In the genomic region with DNA sequence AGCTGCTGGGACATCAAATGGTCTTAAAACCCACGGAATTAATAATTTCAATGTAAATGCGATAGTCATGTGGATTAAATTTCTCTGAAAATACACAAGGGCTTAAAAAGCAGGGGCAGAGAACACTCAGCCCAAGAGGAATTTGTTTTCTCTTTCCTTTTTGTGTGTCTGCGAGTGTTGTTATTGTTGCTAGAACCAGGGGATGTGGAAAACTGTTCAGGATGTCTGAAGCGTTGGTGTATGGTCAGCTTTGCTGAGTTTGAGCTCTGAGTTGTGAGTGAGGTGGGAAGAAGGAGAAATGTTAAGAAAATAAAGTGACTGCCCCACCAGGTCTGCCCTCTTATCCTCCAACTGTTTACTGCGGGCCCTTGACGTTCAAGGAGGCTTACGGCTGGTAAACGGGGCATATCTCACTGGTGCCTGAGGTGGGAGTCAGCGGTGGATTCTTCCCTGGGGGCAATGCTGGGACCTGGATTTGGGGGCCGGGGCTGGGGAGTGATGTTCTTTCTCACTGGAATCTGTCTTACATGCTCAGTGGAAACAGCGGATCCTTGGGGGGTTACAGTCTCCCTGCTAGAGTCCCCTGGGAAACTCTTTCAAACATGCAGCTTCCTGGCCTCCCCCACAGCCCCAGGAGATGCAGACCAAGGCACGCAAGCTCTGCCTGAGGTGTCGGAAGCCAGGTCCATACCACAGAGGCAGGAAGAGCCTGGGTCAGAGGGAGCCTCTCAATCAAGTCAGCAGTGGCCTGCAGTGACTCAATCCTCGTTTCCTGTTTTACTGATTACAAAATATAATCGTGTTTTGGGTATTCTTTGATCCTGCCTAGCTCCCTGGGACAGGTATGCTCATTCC, we compare ENCODE assay signal across 10 cellular contexts. TPM values are rescaled to one million over a fixed set of nuclear protein-coding genes. Genes with fewer than 3 reads are reported as not detected.
DNase-seq lines count a peak whose midpoint lies in the region; ATAC-seq and TF ChIP-seq lines count a peak whose summit lies in the region.
"Had no signal": no experiment of that assay in that cellular context is flagged by ENCODE, and none has a peak within 500 bp of the region (broad histone marks: within the 10 kb centered on the region; RNA-seq: fewer than 3 reads in every experiment).

No MANE protein-coding gene starts in this region.

- H3K36me3 ChIP-seq in MG63: peaks cover 44% of the 10 kb centered on the region
- no peaks in the 10 kb centered on the region for H3K36me3 ChIP-seq in OCI-LY7 (ENCODE audit: insufficient read depth, low read length)
- H3K36me3 ChIP-seq: breast epithelium had no signal

- ATAC-seq in GM18861 (IDR thresholded peaks at IDR 0.05; ENCODE audit: unreplicated experiment) (peak; percentile 76), HG03460 (IDR thresholded peaks at IDR 0.05; ENCODE audit: unreplicated experiment) (peak; percentile 88)
- ATAC-seq: Panc1 had no signal

- intact Hi-C loops in activated T-helper 2 cell treated with anti-CD3 and anti-CD28 coated beads, Interferon-gamma antibody, Interleukin-2, Interleukin-4, amounts not matched to agents 10 μg/mL and 5 μg/mL and 100 μg/mL, durations not matched to agents 14 hours and 24 hours and 36 hours (cut with micrococcal nuclease): no loop called here
- intact Hi-C loops in OCI-LY7 (cut with micrococcal nuclease; ENCODE audit: unreplicated experiment): no loop called here

- DNase-seq in activated T-helper 2 cell treated with anti-CD3 and anti-CD28 coated beads, Interferon-gamma antibody, Interleukin-2, Interleukin-4, amounts not matched to agents 10 μg/mL and 5 μg/mL and 100 μg/mL, durations not matched to agents 14 hours and 24 hours and 36 hours (ENCODE audit: low spot score): peak; percentile 24
- DNase-seq in osteocyte (ENCODE audit: extremely low spot score, unreplicated experiment) (peak; percentile 80), NCI-H524 treated with DMSO at 0.1 percent for 48 hours (lab: John Stamatoyannopoulos, UW) (no peak), MG63 (no peak), NCI-H774 (lab: John Stamatoyannopoulos, UW) (no peak), OCI-LY7 (ENCODE audit: low spot score) (no peak)

- H3K4me1 ChIP-seq in OCI-LY7 (ENCODE audit: insufficient read depth, low read length, poor library complexity, severe bottlenecking): no peaks in the 10 kb centered on the region
- H3K4me1 ChIP-seq: breast epithelium had no signal

- H2AFZ ChIP-seq in OCI-LY7 (ENCODE audit: low read length): no peak overlapping the region

- no peaks in the 10 kb centered on the region for H4K20me1 ChIP-seq in OCI-LY7 (ENCODE audit: insufficient read depth, low read length)

- no peak overlapping the region for H3K27ac ChIP-seq in OCI-LY7 (ENCODE audit: low read depth, low read length, poor library complexity, severe bottlenecking)

- H3K27ac Mint-ChIP-seq in activated T-helper 2 cell treated with anti-CD3 and anti-CD28 coated beads, Interferon-gamma antibody, Interleukin-2, Interleukin-4, amounts not matched to agents 10 μg/mL and 5 μg/mL and 100 μg/mL, durations not matched to agents 14 hours and 24 hours and 36 hours: peak overlapping the region; percentile 47
- H3K27ac Mint-ChIP-seq in osteocyte (ENCODE audit: unreplicated experiment): no peak overlapping the region

- no peak overlapping the region for H3K4me3 ChIP-seq in MG63
- no peak overlapping the region for H3K4me3 ChIP-seq in OCI-LY7 (ENCODE audit: low read depth, low read length, poor library complexity, severe bottlenecking)
- H3K4me3 ChIP-seq: breast epithelium had no signal

- peaks cover 12% of the 10 kb centered on the region for H3K27me3 Mint-ChIP-seq in activated T-helper 2 cell treated with anti-CD3 and anti-CD28 coated beads, Interferon-gamma antibody, Interleukin-2, Interleukin-4, amounts not matched to agents 10 μg/mL and 5 μg/mL and 100 μg/mL, durations not matched to agents 14 hours and 24 hours and 36 hours (ENCODE audit: low read depth)
- no peaks in the 10 kb centered on the region for H3K27me3 Mint-ChIP-seq in osteocyte (ENCODE audit: unreplicated experiment)

- H3K27me3 ChIP-seq in MG63: no peaks in the 10 kb centered on the region

- H3K9me3 ChIP-seq in MG63: peaks cover 13% of the 10 kb centered on the region
- no peaks in the 10 kb centered on the region for H3K9me3 ChIP-seq in OCI-LY7 (ENCODE audit: low read length)

- H3K4me2 ChIP-seq in OCI-LY7 (ENCODE audit: low read length): no peak overlapping the region

- no TSS peak for BruUV-seq in OCI-LY7 (replicated peaks; lab: Mats Ljungman, UMichigan)

- H3K36me3 Mint-ChIP-seq in activated T-helper 2 cell treated with anti-CD3 and anti-CD28 coated beads, Interferon-gamma antibody, Interleukin-2, Interleukin-4, amounts not matched to agents 10 μg/mL and 5 μg/mL and 100 μg/mL, durations not matched to agents 14 hours and 24 hours and 36 hours (ENCODE audit: low read depth): peaks cover 7% of the 10 kb centered on the region
- peaks cover 52% of the 10 kb centered on the region for H3K36me3 Mint-ChIP-seq in osteocyte (ENCODE audit: unreplicated experiment)

- no peak for TF ChIP-seq CTCF in osteocyte (IDR thresholded peaks at IDR 0.05)
- TF ChIP-seq CTCF in OCI-LY7 (conservative IDR thresholded peaks at IDR 0.05; ENCODE audit: low read length): no peak

- peaks cover 34% of the 10 kb centered on the region for H3K4me1 Mint-ChIP-seq in activated T-helper 2 cell treated with anti-CD3 and anti-CD28 coated beads, Interferon-gamma antibody, Interleukin-2, Interleukin-4, amounts not matched to agents 10 μg/mL and 5 μg/mL and 100 μg/mL, durations not matched to agents 14 hours and 24 hours and 36 hours (ENCODE audit: low read depth)
- H3K4me1 Mint-ChIP-seq in osteocyte (ENCODE audit: unreplicated experiment): peaks cover 35% of the 10 kb centered on the region

- no peak overlapping the region for H3K4me3 Mint-ChIP-seq in activated T-helper 2 cell treated with anti-CD3 and anti-CD28 coated beads, Interferon-gamma antibody, Interleukin-2, Interleukin-4, amounts not matched to agents 10 μg/mL and 5 μg/mL and 100 μg/mL, durations not matched to agents 14 hours and 24 hours and 36 hours (ENCODE audit: low read depth)
- peak overlapping the region; percentile 2 for H3K4me3 Mint-ChIP-seq in osteocyte (ENCODE audit: unreplicated experiment)

- no peaks in the 10 kb centered on the region for H3K79me2 ChIP-seq in OCI-LY7 (ENCODE audit: insufficient read depth, low read depth, low read length)

- no peaks in the 10 kb centered on the region for H3K9me2 ChIP-seq in OCI-LY7 (ENCODE audit: insufficient read depth, low read length)

- POLR2A ChIA-PET in OCI-LY7 (lab: Charles Lee): no interaction called here

- peaks cover 7% of the 10 kb centered on the region for H3K9me3 Mint-ChIP-seq in activated T-helper 2 cell treated with anti-CD3 and anti-CD28 coated beads, Interferon-gamma antibody, Interleukin-2, Interleukin-4, amounts not matched to agents 10 μg/mL and 5 μg/mL and 100 μg/mL, durations not matched to agents 14 hours and 24 hours and 36 hours
- H3K9me3 Mint-ChIP-seq in osteocyte (ENCODE audit: unreplicated experiment): peaks cover 26% of the 10 kb centered on the region

- CTCF ChIA-PET in OCI-LY7 (lab: Charles Lee; ENCODE audit: unreplicated experiment): no interaction called here

RNA-seq across cellular contexts. Expression of a gene that starts 41.8 kb away (rescaled TPM):
- 0.92 and 2.3 TPM in 2 replicates for total RNA-seq in activated T-helper 2 cell treated with anti-CD3 and anti-CD28 coated beads, Interferon-gamma antibody, Interleukin-2, Interleukin-4, amounts not matched to agents 10 μg/mL and 5 μg/mL and 100 μg/mL, durations not matched to agents 14 hours and 24 hours and 36 hours
- total RNA-seq in osteocyte: 1,149 and 1,161 TPM in 2 replicates
- total RNA-seq in MG63 (2014; rRNA removed; shearing (Covaris generic); ENCODE audit: low replicate concordance): 41.0 and 63.4 TPM in 2 replicates
- total RNA-seq in OCI-LY7 (2014; rRNA removed; shearing (Covaris generic)): under 0.01 TPM in 1 of 2 replicates, not detected in the other
- not detected in 2 replicates for total RNA-seq in OCI-LY7 (2022)

Comparison
In these comparisons a context has a peak if more than half of its experiments do, and no peak if none do; other contexts are left out.
1. DNase-seq: peak in activated T-helper 2 cell treated with anti-CD3 and anti-CD28 coated beads, Interferon-gamma antibody, Interleukin-2, Interleukin-4, amounts not matched to agents 10 μg/mL and 5 μg/mL and 100 μg/mL, durations not matched to agents 14 hours and 24 hours and 36 hours (single experiment) and osteocyte (single experiment); none in NCI-H524 treated with DMSO at 0.1 percent for 48 hours (single experiment), MG63 (single experiment), NCI-H774 (single experiment) and OCI-LY7 (single experiment).
2. RNA of a gene that starts 41.8 kb away (total RNA-seq): 1,149 to 1,161 TPM in osteocyte and 41.0 to 63.4 TPM in MG63; 0.92 to 2.3 TPM in activated T-helper 2 cell treated with anti-CD3 and anti-CD28 coated beads, Interferon-gamma antibody, Interleukin-2, Interleukin-4, amounts not matched to agents 10 μg/mL and 5 μg/mL and 100 μg/mL, durations not matched to agents 14 hours and 24 hours and 36 hours and under 0.01 TPM in OCI-LY7; every median in the first group is over 10 times any median in the second.